In genomic region chr1:218350909-218351616, GRCh38 we compare ENCODE assay signal across 8 cellular contexts. TPM values are rescaled to one million over a fixed set of nuclear protein-coding genes. Genes with fewer than 3 reads are reported as not detected.
DNase-seq lines count a peak whose midpoint lies in the region; ATAC-seq and TF ChIP-seq lines count a peak whose summit lies in the region.

No MANE protein-coding gene starts in this region.

- POLR2A ChIA-PET in activated naive CD8-positive, alpha-beta T cell treated with anti-CD3 and anti-CD28 coated beads, Interleukin-2, amount 10 ng/mL, durations not matched to agents 7 days and 5 days (lab: Charles Lee) = no interaction called here
- POLR2A ChIA-PET in WTC11 (lab: Charles Lee) = no interaction called here

- no peaks in the 10 kb centered on the region for H3K9me3 Mint-ChIP-seq in T-helper 1 cell treated with Interleukin-12 subunit alpha and Interleukin-12 subunit beta and Interleukin-4 antibody, amounts not matched to agents 30 μg/mL and 1 μg/mL, for 36 hours
- no peaks in the 10 kb centered on the region for H3K9me3 Mint-ChIP-seq in activated naive CD8-positive, alpha-beta T cell treated with anti-CD3 and anti-CD28 coated beads, Interleukin-2, amount 10 ng/mL, durations not matched to agents 7 days and 5 days
- no peaks in the 10 kb centered on the region for H3K9me3 Mint-ChIP-seq in WTC11

- H3K27me3 Mint-ChIP-seq in T-helper 1 cell treated with Interleukin-12 subunit alpha and Interleukin-12 subunit beta and Interleukin-4 antibody, amounts not matched to agents 30 μg/mL and 1 μg/mL, for 36 hours (ENCODE audit: low read depth) = peaks cover 59% of the 10 kb centered on the region
- peaks cover 52% of the 10 kb centered on the region for H3K27me3 Mint-ChIP-seq in activated naive CD8-positive, alpha-beta T cell treated with anti-CD3 and anti-CD28 coated beads, Interleukin-2, amount 10 ng/mL, durations not matched to agents 7 days and 5 days
- H3K27me3 Mint-ChIP-seq in WTC11 (ENCODE audit: low read depth) = peaks cover 14% of the 10 kb centered on the region

- H3K9me3 ChIP-seq in mesodermal cell (ENCODE audit: control insufficient read depth, low read length) = no peaks in the 10 kb centered on the region

- peak; percentile 26 for ATAC-seq in HG03159 (IDR thresholded peaks at IDR 0.05; ENCODE audit: unreplicated experiment)
- ATAC-seq in activated naive CD8-positive, alpha-beta T cell treated with anti-CD3 and anti-CD28 coated beads, Interleukin-2, amount 10 ng/mL, durations not matched to agents 7 days and 5 days (ENCODE audit: low read depth) = peak; percentile 13
- ATAC-seq in WTC11 = no peak
- no peak for ATAC-seq in HG02763 (IDR thresholded peaks at IDR 0.05; ENCODE audit: unreplicated experiment)

- no peak for DNase-seq in T-helper 1 cell
- no peak for DNase-seq in activated naive CD8-positive, alpha-beta T cell treated with anti-CD3 and anti-CD28 coated beads, Interleukin-2, amount 10 ng/mL, durations not matched to agents 7 days and 5 days
- DNase-seq in WTC11 (ENCODE audit: low spot score) = no peak
- DNase-seq in NCI-H2081 treated with DMSO at 0.1 percent for 48 hours (lab: John Stamatoyannopoulos, UW) = no peak

- peaks cover 28% of the 10 kb centered on the region for H3K4me1 ChIP-seq in mesodermal cell (ENCODE audit: control insufficient read depth, insufficient read depth, low read length, poor library complexity, severe bottlenecking)

- H3K27ac ChIP-seq in mesodermal cell (ENCODE audit: low read depth, low read length, severe bottlenecking) = no peak overlapping the region

- CTCF ChIA-PET in WTC11 (lab: Charles Lee) = interaction anchor here (1.1 kb wide), 1 partner anchor 91 kb away, joined by 3 read pairs; no protein-coding TSS in a partner anchor

- no peak for TF ChIP-seq CTCF in WTC11 (IDR thresholded peaks at IDR 0.05)

- 80 to 100% methylated on average over 1 to 2 of the region's 6 CpGs for WGBS in mesodermal cell (ENCODE audit: insufficient coverage in 2 of 2), 2 experiments

- H3K4me3 ChIP-seq in mesodermal cell (ENCODE audit: extremely low read depth, insufficient read depth, low read length, poor library complexity, severe bottlenecking) = peak overlapping the region; percentile 84

- H3K27ac Mint-ChIP-seq in T-helper 1 cell treated with Interleukin-12 subunit alpha and Interleukin-12 subunit beta and Interleukin-4 antibody, amounts not matched to agents 30 μg/mL and 1 μg/mL, for 36 hours = no peak overlapping the region
- H3K27ac Mint-ChIP-seq in activated naive CD8-positive, alpha-beta T cell treated with anti-CD3 and anti-CD28 coated beads, Interleukin-2, amount 10 ng/mL, durations not matched to agents 7 days and 5 days = no peak overlapping the region
- no peak overlapping the region for H3K27ac Mint-ChIP-seq in WTC11

- H3K4me3 Mint-ChIP-seq in T-helper 1 cell treated with Interleukin-12 subunit alpha and Interleukin-12 subunit beta and Interleukin-4 antibody, amounts not matched to agents 30 μg/mL and 1 μg/mL, for 36 hours = peak overlapping the region; percentile 1
- H3K4me3 Mint-ChIP-seq in activated naive CD8-positive, alpha-beta T cell treated with anti-CD3 and anti-CD28 coated beads, Interleukin-2, amount 10 ng/mL, durations not matched to agents 7 days and 5 days = peak overlapping the region; percentile 67
- H3K4me3 Mint-ChIP-seq in WTC11 = no peak overlapping the region

- no peaks in the 10 kb centered on the region for H3K36me3 Mint-ChIP-seq in T-helper 1 cell treated with Interleukin-12 subunit alpha and Interleukin-12 subunit beta and Interleukin-4 antibody, amounts not matched to agents 30 μg/mL and 1 μg/mL, for 36 hours (ENCODE audit: low read depth)
- peaks cover 1% of the 10 kb centered on the region for H3K36me3 Mint-ChIP-seq in activated naive CD8-positive, alpha-beta T cell treated with anti-CD3 and anti-CD28 coated beads, Interleukin-2, amount 10 ng/mL, durations not matched to agents 7 days and 5 days
- no peaks in the 10 kb centered on the region for H3K36me3 Mint-ChIP-seq in WTC11

- H3K36me3 ChIP-seq in mesodermal cell (ENCODE audit: control insufficient read depth, insufficient read depth, low read length) = peaks cover 33% of the 10 kb centered on the region

- H3K4me1 Mint-ChIP-seq in T-helper 1 cell treated with Interleukin-12 subunit alpha and Interleukin-12 subunit beta and Interleukin-4 antibody, amounts not matched to agents 30 μg/mL and 1 μg/mL, for 36 hours (ENCODE audit: low read depth) = peaks cover 20% of the 10 kb centered on the region
- H3K4me1 Mint-ChIP-seq in activated naive CD8-positive, alpha-beta T cell treated with anti-CD3 and anti-CD28 coated beads, Interleukin-2, amount 10 ng/mL, durations not matched to agents 7 days and 5 days = peaks cover 21% of the 10 kb centered on the region
- peaks cover 64% of the 10 kb centered on the region for H3K4me1 Mint-ChIP-seq in WTC11

TF ChIP-seq in WTC11, 78 proteins besides CTCF, POLR2A, EP300 and RAD21 (continues in another document):
- TF ChIP-seq CDX4 (CRISPR knock-in tag; IDR thresholded peaks at IDR 0.05; ENCODE audit: borderline replicate concordance) (no peak), MXD4 (CRISPR knock-in tag; IDR thresholded peaks at IDR 0.05; ENCODE audit: borderline replicate concordance) (no peak), JUN (CRISPR knock-in tag; IDR thresholded peaks at IDR 0.05) (no peak), TEAD4 (CRISPR knock-in tag; IDR thresholded peaks at IDR 0.05) (no peak), JAZF1 (CRISPR knock-in tag; IDR thresholded peaks at IDR 0.05) (no peak), E2F4 (CRISPR knock-in tag; IDR thresholded peaks at IDR 0.05; ENCODE audit: borderline replicate concordance, low read depth) (no peak), PRDM15 (CRISPR knock-in tag; IDR thresholded peaks at IDR 0.05) (no peak)

RNA-seq across cellular contexts. Expression of gene TGFB2, which starts 5.9 kb away (rescaled TPM):
- total RNA-seq in activated naive CD8-positive, alpha-beta T cell treated with anti-CD3 and anti-CD28 coated beads, Interleukin-2, amount 10 ng/mL, durations not matched to agents 7 days and 5 days = not detected
- polyA plus RNA-seq in mesodermal cell (2013, experiment 1 of 2) = 74.9 TPM
- 66.7 TPM for polyA plus RNA-seq in mesodermal cell (2013, experiment 2 of 2)
- 1.0 to 2.5 TPM (median 1.5 TPM) in 3 replicates for total RNA-seq in WTC11 (2021)

Comparison
In these comparisons a context has a peak if more than half of its experiments do, and no peak if none do; other contexts are left out.
1. ATAC-seq: peak in HG03159 (single experiment) and activated naive CD8-positive, alpha-beta T cell treated with anti-CD3 and anti-CD28 coated beads, Interleukin-2, amount 10 ng/mL, durations not matched to agents 7 days and 5 days (single experiment); none in WTC11 (single experiment) and HG02763 (single experiment).